20 cellular contexts compared by ENCODE assay signal in genomic region chr2:160522951-160523700, GRCh38. TPM values are rescaled to one million over a fixed set of nuclear protein-coding genes. Genes with fewer than 3 reads are reported as not detected.
A peak's percentile ranks its signal among the peaks of the same experiment; 100 is the strongest.
DNase-seq lines count a peak whose midpoint lies in the region; ATAC-seq, FAIRE-seq and TF ChIP-seq lines count a peak whose summit lies in the region.
"Had no signal": no experiment of that assay in that cellular context is flagged by ENCODE, and none has a peak within 500 bp of the region (broad histone marks: within the 10 kb centered on the region; RNA-seq: fewer than 3 reads in every experiment).

No MANE protein-coding gene starts in this region.

- intact Hi-C loops in left lung (cut with DNase I) = no loop called here

- TF ChIP-seq CTCF in AG04450 (IDR thresholded peaks at IDR 0.05; ENCODE audit: low read depth, low read length) = no peak
- TF ChIP-seq CTCF in left lung (IDR thresholded peaks at IDR 0.05) = no peak

- H3K27ac ChIP-seq in AG04450 (ENCODE audit: low read depth, low read length) (no peak overlapping the region), left lung (no peak overlapping the region)
- H3K27ac ChIP-seq: left ventricle myocardium inferior, vagina, VCaP had no signal

- peak; percentile 13 for DNase-seq in AG04450 (ENCODE audit: low read depth, low spot score)
- peak; percentile 51 for DNase-seq in HCEC 1CT
- peak; percentile 13 for DNase-seq in astrocyte of the hippocampus (ENCODE audit: low read depth, low spot score)
- DNase-seq in left lung = no peak
- no peak for DNase-seq in A172 (ENCODE audit: low spot score)
- no peak for DNase-seq in NCI-H82 (lab: John Stamatoyannopoulos, UW)
- no peak for DNase-seq in urothelium cell line (ENCODE audit: low spot score)
- no peak for DNase-seq in HT-29 (ENCODE audit: low spot score)
- DNase-seq: activated CD8-positive, alpha-beta memory T cell treated with anti-CD3 and anti-CD28 coated beads for 24 hours; central memory CD4-positive, alpha-beta T cell; DMS 273 treated with DMSO at 0.1 percent for 48 hours; left ventricle myocardium inferior; naive thymus-derived CD4-positive, alpha-beta T cell; NCI-H187 treated with DMSO at 0.1 percent for 48 hours; NCI-H524; PC-3; right cardiac atrium had no signal

- H3K9me3 ChIP-seq in AG04450 (ENCODE audit: control insufficient read depth, insufficient read depth, low read length) (no peaks in the 10 kb centered on the region), left lung (no peaks in the 10 kb centered on the region)
- H3K9me3 ChIP-seq: left ventricle myocardium inferior, vagina had no signal

- ATAC-seq in left lung = peak; percentile 60
- ATAC-seq: naive thymus-derived CD4-positive, alpha-beta T cell; PC-3; right cardiac atrium; stimulated activated memory B cell treated with anti-CD40 and anti-IgM and Interleukin-4, amounts not matched to agents 10 μg/mL and 1 μg/mL and 100 μg/mL, for 72 hours had no signal

- no peaks in the 10 kb centered on the region for H3K27me3 ChIP-seq in AG04450 (ENCODE audit: control insufficient read depth, insufficient read depth, low read length)
- no peaks in the 10 kb centered on the region for H3K27me3 ChIP-seq in left lung
- H3K27me3 ChIP-seq: vagina had no signal

- peaks cover 0 to 4% of the 10 kb centered on the region in 2 donors for H3K4me1 ChIP-seq in left lung
- H3K4me1 ChIP-seq: left ventricle myocardium inferior, vagina had no signal

- no peak overlapping the region for H3K4me3 ChIP-seq in AG04450 (ENCODE audit: low read depth, low read length)
- no peak overlapping the region for H3K4me3 ChIP-seq in left lung
- H3K4me3 ChIP-seq: left ventricle myocardium inferior, vagina had no signal

- POLR2A ChIA-PET in AG04450 (lab: Yijun Ruan, JAX) = no interaction called here

- FAIRE-seq in urothelium cell line (lab: Jason Lieb, UNC) = no peak

- CTCF ChIA-PET in AG04450 (lab: Charles Lee) = interaction anchor here (1.7 to 2.8 kb wide), 2 partner anchors 10 to 448 kb away, joined by 5 to 12 read pairs; no protein-coding TSS in a partner anchor

- H3K36me3 ChIP-seq in left lung = no peaks in the 10 kb centered on the region
- H3K36me3 ChIP-seq: left ventricle myocardium inferior, vagina had no signal

RNA-seq across cellular contexts. Expression of gene RBMS1, which starts 29.5 kb away (rescaled TPM):
- polyA plus RNA-seq in AG04450 (2011; rRNA removed) = 89.4 and 107 TPM in 2 replicates
- polyA minus RNA-seq in AG04450 (2011; rRNA and poly(A)+ RNA removed) = 107 and 118 TPM in 2 replicates
- total RNA-seq in left lung = 100 to 1,000 TPM in 1 of 2 donors, 10 to 100 TPM in 1; 91.7 to 119 TPM
- 68.6 and 83.7 TPM in 2 replicates for total RNA-seq in A172 (2014; rRNA removed; shearing (Covaris generic))
- 11.1 and 14.2 TPM in 2 replicates for total RNA-seq in HT-29 (2014; rRNA removed; shearing (Covaris generic))

Comparison
In these comparisons a context has a peak if more than half of its experiments do, and no peak if none do; other contexts are left out.
1. DNase-seq: peak in AG04450 (single experiment), HCEC 1CT (single experiment) and astrocyte of the hippocampus (single experiment); none in left lung (0 of 2), A172 (single experiment), NCI-H82 (single experiment), urothelium cell line (single experiment) and HT-29 (single experiment).